1 cellular context compared by ENCODE assay signal in genomic region chr1:25590096-25590824, GRCh38.
TF ChIP-seq lines count a peak whose summit lies in the region.

No MANE protein-coding gene starts in this region.

TF ChIP-seq in liver, 16 proteins besides CTCF, POLR2A, EP300 and RAD21 (continued from another document):
- TF ChIP-seq ATF3 (IDR thresholded peaks at IDR 0.05): no peak
- no peak for TF ChIP-seq GABPA (IDR thresholded peaks at IDR 0.05 in 1 of 2, conservative IDR thresholded peaks at IDR 0.05 in 1 of 2)
- TF ChIP-seq HNF4A (conservative IDR thresholded peaks at IDR 0.05): no peak
- no peak for TF ChIP-seq TAF1 (conservative IDR thresholded peaks at IDR 0.05)
- TF ChIP-seq ZBTB33 (IDR thresholded peaks at IDR 0.05): no peak
